Comparison of ENCODE assay signal across 17 cellular contexts in the genomic region with DNA sequence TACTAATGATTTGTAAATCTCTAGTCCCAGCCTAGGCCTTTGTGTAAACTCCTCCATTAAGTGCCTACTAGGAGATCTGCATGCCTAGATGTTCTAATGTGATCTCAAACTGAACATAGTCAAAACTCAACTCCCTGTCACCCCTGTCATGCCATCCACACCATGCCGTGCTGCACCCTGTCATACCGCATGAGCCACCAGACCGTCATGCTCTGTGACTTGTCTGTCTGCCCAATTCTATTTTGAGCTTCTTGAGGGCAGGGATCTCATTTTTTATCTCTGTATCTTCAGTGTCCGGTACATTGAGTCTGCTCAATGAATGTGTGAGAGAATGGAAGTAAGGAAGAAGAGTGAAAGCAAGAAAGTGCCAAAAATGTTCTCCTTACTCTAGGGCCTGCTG.
"Had no signal": no experiment of that assay in that cellular context is flagged by ENCODE, and none has a peak within 500 bp of the region (broad histone marks: within the 10 kb centered on the region; RNA-seq: fewer than 3 reads in every experiment).

No MANE protein-coding gene starts in this region.

- H3K9me3 ChIP-seq: ovary, right lobe of liver, tibial artery, upper lobe of right lung had no signal

- H3K36me3 ChIP-seq: ovary, right lobe of liver, tibial artery, upper lobe of right lung had no signal

- H3K4me3 ChIP-seq: lung, ovary, right lobe of liver, tibial artery, upper lobe of right lung had no signal

- ATAC-seq: foreskin keratinocyte; left lobe of liver; right lobe of liver; stimulated activated memory B cell treated with anti-CD40 and anti-IgM and Interleukin-4, amounts not matched to agents 10 μg/mL and 1 μg/mL and 100 μg/mL, for 72 hours; upper lobe of right lung had no signal

- H3K27me3 ChIP-seq: foreskin keratinocyte, right lobe of liver, tibial artery, upper lobe of right lung had no signal

- H3K27ac ChIP-seq: foreskin keratinocyte, ovary, right lobe of liver, tibial artery, upper lobe of right lung had no signal

- H3K4me1 ChIP-seq: foreskin keratinocyte, right lobe of liver, upper lobe of right lung had no signal

- DNase-seq: effector memory CD4-positive, alpha-beta T cell; foreskin keratinocyte; head of caudate nucleus; hypothalamus; kidney glomerular epithelial cell; mesenchymal stem cell; midbrain; naive B cell; nucleus accumbens; ovary; right lobe of liver; stimulated activated CD4-positive, alpha-beta T cell treated with anti-CD3 and anti-CD28 coated beads, Interleukin-4, amount 100 ng/mL, for 1 hour; tibial artery; upper lobe of right lung had no signal
